In the genomic region with DNA sequence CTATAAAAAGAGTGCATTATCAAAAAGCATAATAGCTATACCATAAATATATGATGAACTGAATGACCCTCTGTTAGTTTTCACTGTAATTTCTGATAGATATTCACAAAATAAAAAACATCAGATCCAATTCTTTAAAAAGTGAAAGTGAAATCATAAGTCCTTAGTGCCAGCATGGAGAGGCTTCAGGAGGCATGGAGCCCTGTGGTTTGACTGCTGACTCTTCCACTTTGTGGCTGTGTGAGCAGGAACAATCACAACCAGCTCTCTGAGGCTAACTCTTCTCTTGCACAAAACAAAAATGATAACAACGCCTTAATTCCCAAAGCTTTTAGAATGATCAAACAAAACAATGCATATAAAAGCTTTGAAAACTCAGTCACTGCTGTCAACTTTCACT, we compare ENCODE assay signal across 21 cellular contexts.
DNase-seq lines count a peak whose midpoint lies in the region; ATAC-seq, FAIRE-seq and TF ChIP-seq lines count a peak whose summit lies in the region.
"Had no signal": no experiment of that assay in that cellular context is flagged by ENCODE, and none has a peak within 500 bp of the region (broad histone marks: within the 10 kb centered on the region; RNA-seq: fewer than 3 reads in every experiment).

No MANE protein-coding gene starts in this region.

- DNase-seq in HepG2 (ENCODE audit: low spot score) (no peak), astrocyte of the cerebellum (ENCODE audit: low read depth) (peak; percentile 6), left lobe of liver (ENCODE audit: low spot score) (no peak), NCI-H1417 (lab: John Stamatoyannopoulos, UW) (no peak), Kasumi-1 (lab: John Stamatoyannopoulos, UW) (no peak)
- DNase-seq: activated naive CD8-positive, alpha-beta T cell treated with anti-CD3 and anti-CD28 coated beads, Interleukin-2, amount 10 ng/mL, durations not matched to agents 7 days and 5 days; CD4-positive, alpha-beta T cell; DMS79; effector memory CD8-positive, alpha-beta T cell; heart right ventricle; KBM-7; midbrain; NCI-H1092; NCI-H524 treated with DMSO at 0.1 percent for 48 hours; SIG-M5 had no signal

- intact Hi-C loops in HepG2 (cut with micrococcal nuclease; ENCODE audit: unreplicated experiment) = no loop called here

- ATAC-seq in HepG2 (no peak), left lobe of liver (peak; percentile 86), HG03280 (IDR thresholded peaks at IDR 0.05; ENCODE audit: unreplicated experiment) (no peak), HG02623 (IDR thresholded peaks at IDR 0.05; ENCODE audit: unreplicated experiment) (no peak)
- ATAC-seq: activated CD4-positive, CD25-positive, alpha-beta regulatory T cell treated with anti-CD3 and anti-CD28 coated beads, Interleukin-2, amount 50 U/mL, for 24 hours; effector memory CD8-positive, alpha-beta T cell; heart right ventricle had no signal

- H3K27me3 ChIP-seq in liver (ENCODE audit: control insufficient read depth in 4 of 4, insufficient read depth in 4 of 4, low read length in 3 of 4) = no peaks in the 10 kb centered on the region
- no peaks in the 10 kb centered on the region; a peak in 1 of 5 replicates for H3K27me3 ChIP-seq in HepG2 (ENCODE audit: control insufficient read depth in 1 of 2, insufficient read depth in 2 of 2, low read length in 2 of 2)
- H3K27me3 ChIP-seq: heart right ventricle, neural progenitor cell had no signal

- no peak for TF ChIP-seq EP300 in HepG2 (IDR thresholded peaks at IDR 0.05; ENCODE audit: low read depth in 2 of 2, low read length in 2 of 2)
- TF ChIP-seq EP300 in HepG2 (CRISPR knock-in tag; IDR thresholded peaks at IDR 0.05; ENCODE audit: borderline replicate concordance) = no peak

- H3K79me2 ChIP-seq in HepG2 (ENCODE audit: insufficient read depth, low read length) = no peaks in the 10 kb centered on the region

- no peak overlapping the region for H3K27ac ChIP-seq in liver (ENCODE audit: low read depth in 1 of 2, low read length in 2 of 2)
- no peak overlapping the region for H3K27ac ChIP-seq in HepG2 (ENCODE audit: extremely low read length, insufficient read depth, low read length)
- H3K27ac ChIP-seq: heart right ventricle, neural progenitor cell had no signal

- peak overlapping the region; percentile 1 to 57 (median 27) for H3K4me3 ChIP-seq in liver (ENCODE audit: low read depth in 1 of 3, low read length in 3 of 3)
- no peak overlapping the region for H3K4me3 ChIP-seq in HepG2 (replicated peaks in 1 of 3; ENCODE audit: insufficient read depth in 1 of 3, low read depth in 2 of 3, low read length in 3 of 3)
- no peak overlapping the region for H3K4me3 ChIP-seq in astrocyte of the cerebellum (ENCODE audit: low read depth, low read length)
- H3K4me3 ChIP-seq: neural progenitor cell had no signal

- no peak overlapping the region for H2AFZ ChIP-seq in HepG2 (ENCODE audit: low read length)
- H2AFZ ChIP-seq: neural progenitor cell had no signal

- TF ChIP-seq POLR2A in HepG2 (IDR thresholded peaks at IDR 0.05; ENCODE audit: insufficient read depth in 1 of 2, low read depth in 2 of 2, low read length in 2 of 2) = no peak

- in situ Hi-C loops in HepG2 (cut with HindIII; ENCODE audit: extremely low pct_ligation_motif_present, low pct_unique_long_range_greater_than_20kb) (no loop called here), astrocyte of the cerebellum (cut with HindIII; ENCODE audit: low sequenced_read_pairs) (no loop called here)

- no peaks in the 10 kb centered on the region for H4K20me1 ChIP-seq in HepG2 (ENCODE audit: insufficient read depth, low read length)

- no peak overlapping the region; the same call in 1 of the 2 replicates for H3K4me2 ChIP-seq in HepG2 (ENCODE audit: low read depth, low read length)
- H3K4me2 ChIP-seq: neural progenitor cell had no signal

- no TSS peak for BruUV-seq in HepG2 (replicated peaks; lab: Mats Ljungman, UMichigan)

- CTCF ChIA-PET in HepG2 (lab: Yijun Ruan, JAX; ENCODE audit: low intra/inter-chr PET ratio, low total read pairs) = no interaction called here

- H3K36me3 ChIP-seq in liver (ENCODE audit: control insufficient read depth in 4 of 4, insufficient read depth in 3 of 4, low read depth in 1 of 4, low read length in 3 of 4) (no peaks in the 10 kb centered on the region), HepG2 (replicated peaks in 1 of 2; ENCODE audit: control insufficient read depth in 1 of 2, insufficient read depth in 2 of 2, low read length in 2 of 2) (no peaks in the 10 kb centered on the region)
- H3K36me3 ChIP-seq: heart right ventricle, neural progenitor cell had no signal

- H3K4me1 ChIP-seq in liver (ENCODE audit: control insufficient read depth in 4 of 4, insufficient read depth in 4 of 4, low read length in 3 of 4) = no peaks in the 10 kb centered on the region
- H3K4me1 ChIP-seq in HepG2 (ENCODE audit: insufficient read depth, low read length) = no peaks in the 10 kb centered on the region
- H3K4me1 ChIP-seq: heart right ventricle, neural progenitor cell had no signal

- FAIRE-seq in HepG2 (lab: Jason Lieb, UNC) = no peak
- FAIRE-seq: H1 had no signal

- H3K9me3 ChIP-seq in liver (ENCODE audit: control insufficient read depth in 4 of 4, low read length in 3 of 4) (no peaks in the 10 kb centered on the region), HepG2 (ENCODE audit: low read length) (peaks cover 4% of the 10 kb centered on the region)

- 56% methylated on average over 1 of the region's 1 CpG for WGBS in liver
- 4% methylated on average over 1 of the region's 1 CpG for WGBS in HepG2 (ENCODE audit: low lambda C conversion rate)

- H3K9ac ChIP-seq in liver (ENCODE audit: low read depth in 1 of 2, low read length in 2 of 2) (no peak overlapping the region), HepG2 (ENCODE audit: insufficient read depth, low read depth, low read length) (no peak overlapping the region)
- H3K9ac ChIP-seq: neural progenitor cell had no signal

- TF ChIP-seq CTCF in liver (IDR thresholded peaks at IDR 0.05; ENCODE audit: low read depth, low read length, missing input control) (no peak), HepG2 (CRISPR knock-in tag; IDR thresholded peaks at IDR 0.05) (no peak), astrocyte of the cerebellum (IDR thresholded peaks at IDR 0.05; ENCODE audit: low read depth, low read length, missing control alignments) (no peak)

- TF ChIP-seq RAD21 in liver (IDR thresholded peaks at IDR 0.05) (no peak), HepG2 (CRISPR knock-in tag; IDR thresholded peaks at IDR 0.05) (no peak)

- POLR2A ChIA-PET in HepG2 (lab: Yijun Ruan, JAX) = no interaction called here

TF ChIP-seq in liver, 16 proteins besides CTCF, POLR2A, EP300 and RAD21 (continues in another document):
- TF ChIP-seq FOXA1 (IDR thresholded peaks at IDR 0.05) = no peak
- TF ChIP-seq FOXA2 (IDR thresholded peaks at IDR 0.05) = no peak
- TF ChIP-seq, protein P1, sequence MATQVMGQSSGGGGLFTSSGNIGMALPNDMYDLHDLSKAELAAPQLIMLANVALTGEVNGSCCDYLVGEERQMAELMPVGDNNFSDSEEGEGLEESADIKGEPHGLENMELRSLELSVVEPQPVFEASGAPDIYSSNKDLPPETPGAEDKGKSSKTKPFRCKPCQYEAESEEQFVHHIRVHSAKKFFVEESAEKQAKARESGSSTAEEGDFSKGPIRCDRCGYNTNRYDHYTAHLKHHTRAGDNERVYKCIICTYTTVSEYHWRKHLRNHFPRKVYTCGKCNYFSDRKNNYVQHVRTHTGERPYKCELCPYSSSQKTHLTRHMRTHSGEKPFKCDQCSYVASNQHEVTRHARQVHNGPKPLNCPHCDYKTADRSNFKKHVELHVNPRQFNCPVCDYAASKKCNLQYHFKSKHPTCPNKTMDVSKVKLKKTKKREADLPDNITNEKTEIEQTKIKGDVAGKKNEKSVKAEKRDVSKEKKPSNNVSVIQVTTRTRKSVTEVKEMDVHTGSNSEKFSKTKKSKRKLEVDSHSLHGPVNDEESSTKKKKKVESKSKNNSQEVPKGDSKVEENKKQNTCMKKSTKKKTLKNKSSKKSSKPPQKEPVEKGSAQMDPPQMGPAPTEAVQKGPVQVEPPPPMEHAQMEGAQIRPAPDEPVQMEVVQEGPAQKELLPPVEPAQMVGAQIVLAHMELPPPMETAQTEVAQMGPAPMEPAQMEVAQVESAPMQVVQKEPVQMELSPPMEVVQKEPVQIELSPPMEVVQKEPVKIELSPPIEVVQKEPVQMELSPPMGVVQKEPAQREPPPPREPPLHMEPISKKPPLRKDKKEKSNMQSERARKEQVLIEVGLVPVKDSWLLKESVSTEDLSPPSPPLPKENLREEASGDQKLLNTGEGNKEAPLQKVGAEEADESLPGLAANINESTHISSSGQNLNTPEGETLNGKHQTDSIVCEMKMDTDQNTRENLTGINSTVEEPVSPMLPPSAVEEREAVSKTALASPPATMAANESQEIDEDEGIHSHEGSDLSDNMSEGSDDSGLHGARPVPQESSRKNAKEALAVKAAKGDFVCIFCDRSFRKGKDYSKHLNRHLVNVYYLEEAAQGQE (IDR thresholded peaks at IDR 0.05) = no peak
- TF ChIP-seq JUND (IDR thresholded peaks at IDR 0.05) = no peak
- no peak for TF ChIP-seq YY1 (IDR thresholded peaks at IDR 0.05)

TF ChIP-seq in HepG2, 621 proteins besides CTCF, POLR2A, EP300 and RAD21:
- no peak for TF ChIP-seq RBAK (CRISPR knock-in tag; IDR thresholded peaks at IDR 0.05)
- no peak for TF ChIP-seq HOXA3 (CRISPR knock-in tag; IDR thresholded peaks at IDR 0.05)
- TF ChIP-seq ZSCAN31 (CRISPR knock-in tag; IDR thresholded peaks at IDR 0.05; ENCODE audit: low read depth) = no peak
- TF ChIP-seq ZNF773 (CRISPR knock-in tag; IDR thresholded peaks at IDR 0.05; ENCODE audit: borderline replicate concordance) = no peak
- no peak for TF ChIP-seq ZNF20 (CRISPR knock-in tag; IDR thresholded peaks at IDR 0.05)

Comparison
In these comparisons a context has a peak if more than half of its experiments do, and no peak if none do; other contexts are left out.
1. H3K4me3 ChIP-seq: peak in liver (3 of 3); none in HepG2 (0 of 3) and astrocyte of the cerebellum (single experiment).